2 cellular contexts compared by ENCODE assay signal in the genomic region with DNA sequence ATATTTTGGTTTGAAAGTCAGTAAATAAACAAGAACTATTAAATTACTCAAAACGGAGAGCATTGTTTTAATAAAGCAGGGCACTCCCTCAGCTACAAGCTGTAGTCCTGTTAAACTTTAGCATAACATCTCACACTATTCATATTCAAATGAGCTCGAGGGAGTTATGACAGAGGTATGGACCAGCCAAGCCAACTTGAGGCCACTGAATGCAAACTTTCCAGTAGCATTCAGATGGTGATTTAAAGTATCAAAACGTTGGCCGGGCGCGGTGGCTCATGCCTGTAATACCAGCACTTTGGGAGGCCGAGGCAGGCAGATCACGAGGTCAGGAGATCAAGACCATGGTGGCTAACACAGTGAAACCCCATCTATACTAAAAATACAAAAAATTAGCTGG.
TF ChIP-seq lines count a peak whose summit lies in the region.

No MANE protein-coding gene starts in this region.

TF ChIP-seq in GM23338, 12 proteins besides CTCF, POLR2A, EP300 and RAD21:
- no peak for TF ChIP-seq CREB1 (CRISPR knock-in tag; IDR thresholded peaks at IDR 0.05; ENCODE audit: low read depth)
- TF ChIP-seq, protein P1, sequence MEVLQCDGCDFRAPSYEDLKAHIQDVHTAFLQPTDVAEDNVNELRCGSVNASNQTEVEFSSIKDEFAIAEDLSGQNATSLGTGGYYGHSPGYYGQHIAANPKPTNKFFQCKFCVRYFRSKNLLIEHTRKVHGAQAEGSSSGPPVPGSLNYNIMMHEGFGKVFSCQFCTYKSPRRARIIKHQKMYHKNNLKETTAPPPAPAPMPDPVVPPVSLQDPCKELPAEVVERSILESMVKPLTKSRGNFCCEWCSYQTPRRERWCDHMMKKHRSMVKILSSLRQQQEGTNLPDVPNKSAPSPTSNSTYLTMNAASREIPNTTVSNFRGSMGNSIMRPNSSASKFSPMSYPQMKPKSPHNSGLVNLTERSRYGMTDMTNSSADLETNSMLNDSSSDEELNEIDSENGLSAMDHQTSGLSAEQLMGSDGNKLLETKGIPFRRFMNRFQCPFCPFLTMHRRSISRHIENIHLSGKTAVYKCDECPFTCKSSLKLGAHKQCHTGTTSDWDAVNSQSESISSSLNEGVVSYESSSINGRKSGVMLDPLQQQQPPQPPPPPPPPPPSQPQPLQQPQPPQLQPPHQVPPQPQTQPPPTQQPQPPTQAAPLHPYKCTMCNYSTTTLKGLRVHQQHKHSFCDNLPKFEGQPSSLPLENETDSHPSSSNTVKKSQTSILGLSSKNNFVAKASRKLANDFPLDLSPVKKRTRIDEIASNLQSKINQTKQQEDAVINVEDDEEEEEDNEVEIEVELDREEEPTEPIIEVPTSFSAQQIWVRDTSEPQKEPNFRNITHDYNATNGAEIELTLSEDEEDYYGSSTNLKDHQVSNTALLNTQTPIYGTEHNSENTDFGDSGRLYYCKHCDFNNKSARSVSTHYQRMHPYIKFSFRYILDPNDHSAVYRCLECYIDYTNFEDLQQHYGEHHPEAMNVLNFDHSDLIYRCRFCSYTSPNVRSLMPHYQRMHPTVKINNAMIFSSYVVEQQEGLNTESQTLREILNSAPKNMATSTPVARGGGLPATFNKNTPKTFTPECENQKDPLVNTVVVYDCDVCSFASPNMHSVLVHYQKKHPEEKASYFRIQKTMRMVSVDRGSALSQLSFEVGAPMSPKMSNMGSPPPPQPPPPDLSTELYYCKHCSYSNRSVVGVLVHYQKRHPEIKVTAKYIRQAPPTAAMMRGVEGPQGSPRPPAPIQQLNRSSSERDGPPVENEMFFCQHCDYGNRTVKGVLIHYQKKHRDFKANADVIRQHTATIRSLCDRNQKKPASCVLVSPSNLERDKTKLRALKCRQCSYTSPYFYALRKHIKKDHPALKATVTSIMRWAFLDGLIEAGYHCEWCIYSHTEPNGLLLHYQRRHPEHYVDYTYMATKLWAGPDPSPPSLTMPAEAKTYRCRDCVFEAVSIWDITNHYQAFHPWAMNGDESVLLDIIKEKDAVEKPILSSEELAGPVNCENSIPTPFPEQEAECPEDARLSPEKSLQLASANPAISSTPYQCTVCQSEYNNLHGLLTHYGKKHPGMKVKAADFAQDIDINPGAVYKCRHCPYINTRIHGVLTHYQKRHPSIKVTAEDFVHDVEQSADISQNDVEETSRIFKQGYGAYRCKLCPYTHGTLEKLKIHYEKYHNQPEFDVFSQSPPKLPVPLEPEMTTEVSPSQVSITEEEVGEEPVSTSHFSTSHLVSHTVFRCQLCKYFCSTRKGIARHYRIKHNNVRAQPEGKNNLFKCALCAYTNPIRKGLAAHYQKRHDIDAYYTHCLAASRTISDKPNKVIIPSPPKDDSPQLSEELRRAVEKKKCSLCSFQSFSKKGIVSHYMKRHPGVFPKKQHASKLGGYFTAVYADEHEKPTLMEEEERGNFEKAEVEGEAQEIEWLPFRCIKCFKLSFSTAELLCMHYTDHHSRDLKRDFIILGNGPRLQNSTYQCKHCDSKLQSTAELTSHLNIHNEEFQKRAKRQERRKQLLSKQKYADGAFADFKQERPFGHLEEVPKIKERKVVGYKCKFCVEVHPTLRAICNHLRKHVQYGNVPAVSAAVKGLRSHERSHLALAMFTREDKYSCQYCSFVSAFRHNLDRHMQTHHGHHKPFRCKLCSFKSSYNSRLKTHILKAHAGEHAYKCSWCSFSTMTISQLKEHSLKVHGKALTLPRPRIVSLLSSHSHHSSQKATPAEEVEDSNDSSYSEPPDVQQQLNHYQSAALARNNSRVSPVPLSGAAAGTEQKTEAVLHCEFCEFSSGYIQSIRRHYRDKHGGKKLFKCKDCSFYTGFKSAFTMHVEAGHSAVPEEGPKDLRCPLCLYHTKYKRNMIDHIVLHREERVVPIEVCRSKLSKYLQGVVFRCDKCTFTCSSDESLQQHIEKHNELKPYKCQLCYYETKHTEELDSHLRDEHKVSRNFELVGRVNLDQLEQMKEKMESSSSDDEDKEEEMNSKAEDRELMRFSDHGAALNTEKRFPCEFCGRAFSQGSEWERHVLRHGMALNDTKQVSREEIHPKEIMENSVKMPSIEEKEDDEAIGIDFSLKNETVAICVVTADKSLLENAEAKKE (CRISPR knock-in tag; IDR thresholded peaks at IDR 0.05): no peak
- TF ChIP-seq POLR2AphosphoS5 (IDR thresholded peaks at IDR 0.05; ENCODE audit: low read depth): no peak

TF ChIP-seq in H1, 55 proteins besides CTCF, POLR2A, EP300 and RAD21:
- TF ChIP-seq SP2 (IDR thresholded peaks at IDR 0.05; ENCODE audit: low read length) (no peak), SP1 (IDR thresholded peaks at IDR 0.05; ENCODE audit: low read depth, low read length) (no peak), TAF1 (IDR thresholded peaks at IDR 0.05; ENCODE audit: low read depth, low read length) (no peak), CTBP2 (IDR thresholded peaks at IDR 0.05; ENCODE audit: borderline replicate concordance, insufficient read depth, insufficient read length, low read length) (no peak), BCL11A (IDR thresholded peaks at IDR 0.05; ENCODE audit: low read depth in 2 of 2, low read length in 2 of 2) (no peak)
- TF ChIP-seq, protein P2, sequence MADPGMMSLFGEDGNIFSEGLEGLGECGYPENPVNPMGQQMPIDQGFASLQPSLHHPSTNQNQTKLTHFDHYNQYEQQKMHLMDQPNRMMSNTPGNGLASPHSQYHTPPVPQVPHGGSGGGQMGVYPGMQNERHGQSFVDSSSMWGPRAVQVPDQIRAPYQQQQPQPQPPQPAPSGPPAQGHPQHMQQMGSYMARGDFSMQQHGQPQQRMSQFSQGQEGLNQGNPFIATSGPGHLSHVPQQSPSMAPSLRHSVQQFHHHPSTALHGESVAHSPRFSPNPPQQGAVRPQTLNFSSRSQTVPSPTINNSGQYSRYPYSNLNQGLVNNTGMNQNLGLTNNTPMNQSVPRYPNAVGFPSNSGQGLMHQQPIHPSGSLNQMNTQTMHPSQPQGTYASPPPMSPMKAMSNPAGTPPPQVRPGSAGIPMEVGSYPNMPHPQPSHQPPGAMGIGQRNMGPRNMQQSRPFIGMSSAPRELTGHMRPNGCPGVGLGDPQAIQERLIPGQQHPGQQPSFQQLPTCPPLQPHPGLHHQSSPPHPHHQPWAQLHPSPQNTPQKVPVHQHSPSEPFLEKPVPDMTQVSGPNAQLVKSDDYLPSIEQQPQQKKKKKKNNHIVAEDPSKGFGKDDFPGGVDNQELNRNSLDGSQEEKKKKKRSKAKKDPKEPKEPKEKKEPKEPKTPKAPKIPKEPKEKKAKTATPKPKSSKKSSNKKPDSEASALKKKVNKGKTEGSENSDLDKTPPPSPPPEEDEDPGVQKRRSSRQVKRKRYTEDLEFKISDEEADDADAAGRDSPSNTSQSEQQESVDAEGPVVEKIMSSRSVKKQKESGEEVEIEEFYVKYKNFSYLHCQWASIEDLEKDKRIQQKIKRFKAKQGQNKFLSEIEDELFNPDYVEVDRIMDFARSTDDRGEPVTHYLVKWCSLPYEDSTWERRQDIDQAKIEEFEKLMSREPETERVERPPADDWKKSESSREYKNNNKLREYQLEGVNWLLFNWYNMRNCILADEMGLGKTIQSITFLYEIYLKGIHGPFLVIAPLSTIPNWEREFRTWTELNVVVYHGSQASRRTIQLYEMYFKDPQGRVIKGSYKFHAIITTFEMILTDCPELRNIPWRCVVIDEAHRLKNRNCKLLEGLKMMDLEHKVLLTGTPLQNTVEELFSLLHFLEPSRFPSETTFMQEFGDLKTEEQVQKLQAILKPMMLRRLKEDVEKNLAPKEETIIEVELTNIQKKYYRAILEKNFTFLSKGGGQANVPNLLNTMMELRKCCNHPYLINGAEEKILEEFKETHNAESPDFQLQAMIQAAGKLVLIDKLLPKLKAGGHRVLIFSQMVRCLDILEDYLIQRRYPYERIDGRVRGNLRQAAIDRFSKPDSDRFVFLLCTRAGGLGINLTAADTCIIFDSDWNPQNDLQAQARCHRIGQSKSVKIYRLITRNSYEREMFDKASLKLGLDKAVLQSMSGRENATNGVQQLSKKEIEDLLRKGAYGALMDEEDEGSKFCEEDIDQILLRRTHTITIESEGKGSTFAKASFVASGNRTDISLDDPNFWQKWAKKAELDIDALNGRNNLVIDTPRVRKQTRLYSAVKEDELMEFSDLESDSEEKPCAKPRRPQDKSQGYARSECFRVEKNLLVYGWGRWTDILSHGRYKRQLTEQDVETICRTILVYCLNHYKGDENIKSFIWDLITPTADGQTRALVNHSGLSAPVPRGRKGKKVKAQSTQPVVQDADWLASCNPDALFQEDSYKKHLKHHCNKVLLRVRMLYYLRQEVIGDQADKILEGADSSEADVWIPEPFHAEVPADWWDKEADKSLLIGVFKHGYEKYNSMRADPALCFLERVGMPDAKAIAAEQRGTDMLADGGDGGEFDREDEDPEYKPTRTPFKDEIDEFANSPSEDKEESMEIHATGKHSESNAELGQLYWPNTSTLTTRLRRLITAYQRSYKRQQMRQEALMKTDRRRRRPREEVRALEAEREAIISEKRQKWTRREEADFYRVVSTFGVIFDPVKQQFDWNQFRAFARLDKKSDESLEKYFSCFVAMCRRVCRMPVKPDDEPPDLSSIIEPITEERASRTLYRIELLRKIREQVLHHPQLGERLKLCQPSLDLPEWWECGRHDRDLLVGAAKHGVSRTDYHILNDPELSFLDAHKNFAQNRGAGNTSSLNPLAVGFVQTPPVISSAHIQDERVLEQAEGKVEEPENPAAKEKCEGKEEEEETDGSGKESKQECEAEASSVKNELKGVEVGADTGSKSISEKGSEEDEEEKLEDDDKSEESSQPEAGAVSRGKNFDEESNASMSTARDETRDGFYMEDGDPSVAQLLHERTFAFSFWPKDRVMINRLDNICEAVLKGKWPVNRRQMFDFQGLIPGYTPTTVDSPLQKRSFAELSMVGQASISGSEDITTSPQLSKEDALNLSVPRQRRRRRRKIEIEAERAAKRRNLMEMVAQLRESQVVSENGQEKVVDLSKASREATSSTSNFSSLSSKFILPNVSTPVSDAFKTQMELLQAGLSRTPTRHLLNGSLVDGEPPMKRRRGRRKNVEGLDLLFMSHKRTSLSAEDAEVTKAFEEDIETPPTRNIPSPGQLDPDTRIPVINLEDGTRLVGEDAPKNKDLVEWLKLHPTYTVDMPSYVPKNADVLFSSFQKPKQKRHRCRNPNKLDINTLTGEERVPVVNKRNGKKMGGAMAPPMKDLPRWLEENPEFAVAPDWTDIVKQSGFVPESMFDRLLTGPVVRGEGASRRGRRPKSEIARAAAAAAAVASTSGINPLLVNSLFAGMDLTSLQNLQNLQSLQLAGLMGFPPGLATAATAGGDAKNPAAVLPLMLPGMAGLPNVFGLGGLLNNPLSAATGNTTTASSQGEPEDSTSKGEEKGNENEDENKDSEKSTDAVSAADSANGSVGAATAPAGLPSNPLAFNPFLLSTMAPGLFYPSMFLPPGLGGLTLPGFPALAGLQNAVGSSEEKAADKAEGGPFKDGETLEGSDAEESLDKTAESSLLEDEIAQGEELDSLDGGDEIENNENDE (IDR thresholded peaks at IDR 0.05; ENCODE audit: insufficient replicate concordance, low read length): no peak
- TF ChIP-seq, protein P3, sequence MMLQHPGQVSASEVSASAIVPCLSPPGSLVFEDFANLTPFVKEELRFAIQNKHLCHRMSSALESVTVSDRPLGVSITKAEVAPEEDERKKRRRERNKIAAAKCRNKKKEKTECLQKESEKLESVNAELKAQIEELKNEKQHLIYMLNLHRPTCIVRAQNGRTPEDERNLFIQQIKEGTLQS (IDR thresholded peaks at IDR 0.05; ENCODE audit: insufficient read depth, low read depth, low read length): no peak
